ENCODE assay signal across 19 cellular contexts in the genomic region with DNA sequence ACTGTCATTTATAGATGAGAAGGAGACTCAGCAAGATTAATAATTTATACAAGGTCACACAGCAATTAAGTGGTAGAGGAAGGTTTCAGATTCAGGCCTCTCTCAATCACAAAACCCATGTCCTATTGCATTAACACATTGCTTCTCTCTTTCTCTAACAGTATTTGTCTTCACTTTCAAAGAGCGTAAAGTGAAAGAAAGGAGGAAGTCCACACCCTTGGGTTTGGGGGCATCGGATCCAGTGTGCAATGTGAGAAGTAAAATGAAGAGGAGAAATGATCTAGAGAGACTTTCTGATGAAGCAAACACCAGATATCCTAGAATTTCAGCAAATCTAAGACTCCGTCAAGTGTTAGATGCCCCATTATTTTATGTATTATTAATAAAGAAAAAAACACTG.
"Had no signal": no experiment of that assay in that cellular context is flagged by ENCODE, and none has a peak within 500 bp of the region (broad histone marks: within the 10 kb centered on the region; RNA-seq: fewer than 3 reads in every experiment).

No MANE protein-coding gene starts in this region.

- H3K27ac Mint-ChIP-seq: effector memory CD8-positive, alpha-beta T cell; naive B cell; nephron; type B pancreatic cell had no signal

- H3K27me3 ChIP-seq: gastrocnemius medialis, spleen, uterus had no signal

- H3K36me3 Mint-ChIP-seq: naive B cell, type B pancreatic cell had no signal

- H3K4me3 Mint-ChIP-seq: effector memory CD8-positive, alpha-beta T cell; naive B cell; nephron; type B pancreatic cell had no signal

- DNase-seq: effector memory CD8-positive, alpha-beta T cell; gastrocnemius medialis; heart right ventricle; hypothalamus; kidney glomerular epithelial cell; mesendoderm; naive B cell; psoas muscle; retina; spleen; stimulated activated CD4-positive, alpha-beta T cell treated with anti-CD3 and anti-CD28 coated beads, Interleukin-15, amount 100 ng/mL, for 24 hours; stimulated activated CD4-positive, alpha-beta T cell treated with anti-CD3 and anti-CD28 coated beads, Interleukin-1b, Interleukin-23, amount 100 ng/mL, for 48 hours; stimulated activated naive CD4-positive, alpha-beta T cell; uterus had no signal

- H3K9me3 ChIP-seq: esophagus muscularis mucosa, gastrocnemius medialis, heart right ventricle, psoas muscle, spleen, uterus had no signal

- H3K4me1 Mint-ChIP-seq: naive B cell, nephron had no signal

- H3K4me3 ChIP-seq: esophagus muscularis mucosa, gastrocnemius medialis, heart right ventricle, psoas muscle, spleen, uterus had no signal

- H3K4me1 ChIP-seq: esophagus muscularis mucosa, gastrocnemius medialis, psoas muscle, uterus had no signal

- ATAC-seq: effector memory CD8-positive, alpha-beta T cell; gastrocnemius medialis; heart right ventricle; psoas muscle; sciatic nerve had no signal

- H3K36me3 ChIP-seq: esophagus muscularis mucosa, gastrocnemius medialis, heart right ventricle, spleen, uterus had no signal

- H3K27ac ChIP-seq: epithelial cell of prostate, esophagus muscularis mucosa, gastrocnemius medialis, heart right ventricle, psoas muscle, uterus had no signal

- H3K9me3 Mint-ChIP-seq: effector memory CD8-positive, alpha-beta T cell; naive B cell; nephron; type B pancreatic cell had no signal
